ENCODE assay signal across 8 cellular contexts in the genomic region with DNA sequence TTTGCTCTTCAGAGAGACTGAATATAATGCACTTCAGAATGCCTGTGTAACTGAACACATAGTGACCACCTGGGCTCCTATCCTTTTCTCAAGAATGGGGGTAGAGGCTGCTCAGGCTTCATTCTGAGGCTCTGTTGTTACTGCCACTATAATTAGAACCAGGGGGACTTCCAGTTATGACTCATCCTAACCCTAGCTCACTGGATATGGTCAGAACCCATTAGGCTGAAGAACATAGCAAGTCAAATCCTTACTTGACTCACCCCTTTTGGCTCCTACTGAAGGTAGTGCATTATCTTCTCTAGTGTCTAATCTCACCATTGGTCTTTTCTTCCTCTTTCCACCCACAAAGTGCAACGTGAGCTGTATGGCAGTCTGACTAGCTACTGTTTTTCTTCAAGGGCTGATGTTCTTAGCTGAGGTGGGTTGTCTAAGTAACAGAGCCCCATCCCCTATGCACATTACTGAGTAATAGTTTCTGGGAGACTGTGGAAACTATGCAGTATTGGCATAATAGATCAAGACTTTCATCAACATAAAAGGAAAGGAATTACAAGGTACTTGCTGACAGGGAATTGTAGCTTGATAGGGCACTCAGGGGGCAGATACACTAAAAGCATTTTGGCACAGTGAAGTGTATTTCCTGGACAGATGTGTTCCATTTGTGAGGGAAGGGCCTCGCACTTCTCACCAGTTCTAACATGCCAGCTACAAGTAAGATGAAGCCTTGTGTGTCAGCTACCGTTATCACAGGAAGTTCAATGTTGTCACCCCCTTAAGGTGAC.
DNase-seq lines count a peak whose midpoint lies in the region; ATAC-seq and TF ChIP-seq lines count a peak whose summit lies in the region.

No MANE protein-coding gene starts in this region.

- H3K4me3 Mint-ChIP-seq in activated naive CD8-positive, alpha-beta T cell treated with anti-CD3 and anti-CD28 coated beads for 36 hours, result no peak overlapping the region
- peak overlapping the region in 7 of 8 donors; percentile 2 to 64 (median 34) for H3K4me3 Mint-ChIP-seq in naive B cell

- TF ChIP-seq POLR2A in esophagus muscularis mucosa (IDR thresholded peaks at IDR 0.05; ENCODE audit: low read depth), result no peak

- DNase-seq in NCI-H748 (lab: John Stamatoyannopoulos, UW; ENCODE audit: unreplicated experiment) (peak; percentile 26), NCI-H748 treated with DMSO at 0.1 percent for 48 hours (lab: John Stamatoyannopoulos, UW) (no peak), naive B cell (peak; percentile 40), BE2C (no peak), esophagus muscularis mucosa (ENCODE audit: extremely low spot score) (no peak)
- peak; percentile 22 for DNase-seq in activated naive CD8-positive, alpha-beta T cell treated with anti-CD3 and anti-CD28 coated beads for 36 hours

- H4K20me1 ChIP-seq in KMS-11 (ENCODE audit: insufficient read depth), result no peaks in the 10 kb centered on the region

- peak overlapping the region; percentile 59 for H2AFZ ChIP-seq in KMS-11 (ENCODE audit: low read depth)

- ATAC-seq in GM21717 (IDR thresholded peaks at IDR 0.05; ENCODE audit: unreplicated experiment) (peak; percentile 95), naive B cell (ENCODE audit: low read depth in 2 of 2) (peak; percentile 84 to 89)

- peak overlapping the region; percentile 81 for H3K27ac Mint-ChIP-seq in activated naive CD8-positive, alpha-beta T cell treated with anti-CD3 and anti-CD28 coated beads for 36 hours
- H3K27ac Mint-ChIP-seq in naive B cell, result peak overlapping the region; percentile 81 to 96 (median 88)

- H3K4me1 Mint-ChIP-seq in activated naive CD8-positive, alpha-beta T cell treated with anti-CD3 and anti-CD28 coated beads for 36 hours, result peaks cover 16% of the 10 kb centered on the region
- H3K4me1 Mint-ChIP-seq in naive B cell, result peaks cover 26 to 40% (median 40%) of the 10 kb centered on the region in 3 donors

- H3K27ac ChIP-seq in KMS-11, result peak overlapping the region; percentile 98
- H3K27ac ChIP-seq in esophagus muscularis mucosa (replicated peaks in 1 of 4), result peak overlapping the region in 2 of 4 donors; percentile 18 to 63

- no peaks in the 10 kb centered on the region for H3K9me3 Mint-ChIP-seq in activated naive CD8-positive, alpha-beta T cell treated with anti-CD3 and anti-CD28 coated beads for 36 hours
- H3K9me3 Mint-ChIP-seq in naive B cell, result peaks cover 0 to 11% (median 6%) of the 10 kb centered on the region in 7 donors

- H3K27me3 ChIP-seq in KMS-11 (ENCODE audit: insufficient read depth, low read depth) (no peaks in the 10 kb centered on the region), BE2C (no peaks in the 10 kb centered on the region), esophagus muscularis mucosa (no peaks in the 10 kb centered on the region)

- intact Hi-C loops in esophagus muscularis mucosa (cut with DNase I), result no loop called here

- H3K36me3 ChIP-seq in KMS-11 (ENCODE audit: insufficient read depth) (no peaks in the 10 kb centered on the region), BE2C (no peaks in the 10 kb centered on the region), esophagus muscularis mucosa (no peaks in the 10 kb centered on the region)

- H3K79me2 ChIP-seq in KMS-11 (ENCODE audit: insufficient read depth, low read depth), result no peaks in the 10 kb centered on the region

- H3K9ac ChIP-seq in KMS-11, result peak overlapping the region; percentile 65

- WGBS in esophagus muscularis mucosa, result 25% methylated on average over 2 of the region's 3 CpGs

- H3K4me3 ChIP-seq in KMS-11 (IDR thresholded peaks at IDR 0.05; ENCODE audit: insufficient read depth, low read depth, low read length), result no peak overlapping the region
- no peak overlapping the region for H3K4me3 ChIP-seq in BE2C (ENCODE audit: low read depth, low read length)
- no peak overlapping the region for H3K4me3 ChIP-seq in esophagus muscularis mucosa

- H3K4me2 ChIP-seq in KMS-11, result peak overlapping the region; percentile 84

- no peaks in the 10 kb centered on the region for H3K27me3 Mint-ChIP-seq in activated naive CD8-positive, alpha-beta T cell treated with anti-CD3 and anti-CD28 coated beads for 36 hours
- H3K27me3 Mint-ChIP-seq in naive B cell, result no peaks in the 10 kb centered on the region

- TF ChIP-seq CTCF in KMS-11 (conservative IDR thresholded peaks at IDR 0.05; ENCODE audit: low read depth, low read length) (no peak), BE2C (IDR thresholded peaks at IDR 0.05; ENCODE audit: low read depth, low read length) (no peak), esophagus muscularis mucosa (IDR thresholded peaks at IDR 0.05) (no peak)

- no peaks in the 10 kb centered on the region for H3K36me3 Mint-ChIP-seq in activated naive CD8-positive, alpha-beta T cell treated with anti-CD3 and anti-CD28 coated beads for 36 hours
- no peaks in the 10 kb centered on the region for H3K36me3 Mint-ChIP-seq in naive B cell

- no peak for TF ChIP-seq EP300 in esophagus muscularis mucosa (IDR thresholded peaks at IDR 0.05)

- H3K9me3 ChIP-seq in BE2C (no peaks in the 10 kb centered on the region), esophagus muscularis mucosa (no peaks in the 10 kb centered on the region)

- H3K4me1 ChIP-seq in KMS-11 (ENCODE audit: low read depth, poor library complexity, severe bottlenecking) (peaks cover 76% of the 10 kb centered on the region), BE2C (no peaks in the 10 kb centered on the region), esophagus muscularis mucosa (peaks cover 6 to 36% (median 33%) of the 10 kb centered on the region in 4 donors)

Comparison
In these comparisons a context has a peak if more than half of its experiments do, and no peak if none do; other contexts are left out.
1. DNase-seq: peak in NCI-H748 (single experiment), activated naive CD8-positive, alpha-beta T cell treated with anti-CD3 and anti-CD28 coated beads for 36 hours (single experiment) and naive B cell (single experiment); none in NCI-H748 treated with DMSO at 0.1 percent for 48 hours (single experiment), BE2C (single experiment) and esophagus muscularis mucosa (single experiment).